Comparison of ENCODE assay signal across 23 cellular contexts in genomic region chr2:18262601-18263000, GRCh38.
DNase-seq lines count a peak whose midpoint lies in the region; ATAC-seq, FAIRE-seq and TF ChIP-seq lines count a peak whose summit lies in the region.
"Had no signal": no experiment of that assay in that cellular context is flagged by ENCODE, and none has a peak within 500 bp of the region (broad histone marks: within the 10 kb centered on the region; RNA-seq: fewer than 3 reads in every experiment).

No MANE protein-coding gene starts in this region.

- H3K4me2 ChIP-seq in astrocyte (ENCODE audit: low read length) = peak overlapping the region; percentile 14

- no peaks in the 10 kb centered on the region for H3K36me3 Mint-ChIP-seq in astrocyte (ENCODE audit: low read depth, unreplicated experiment)
- no peaks in the 10 kb centered on the region for H3K36me3 Mint-ChIP-seq in stimulated activated naive B cell treated with anti-CD40 and anti-IgM and Interleukin-4, amounts not matched to agents 10 μg/mL and 1 μg/mL and 100 μg/mL, for 72 hours
- H3K36me3 Mint-ChIP-seq: CD14-positive monocyte had no signal

- no peak for TF ChIP-seq CTCF in AG09319 (IDR thresholded peaks at IDR 0.05; ENCODE audit: low read depth, low read length)
- TF ChIP-seq CTCF in astrocyte (IDR thresholded peaks at IDR 0.05; ENCODE audit: insufficient read depth, low read depth, low read length) = no peak
- no peak for TF ChIP-seq CTCF in fibroblast of villous mesenchyme (IDR thresholded peaks at IDR 0.05; ENCODE audit: insufficient read depth, low read depth, low read length)
- no peak for TF ChIP-seq CTCF in thoracic aorta (IDR thresholded peaks at IDR 0.05)

- H3K27ac Mint-ChIP-seq in astrocyte (ENCODE audit: unreplicated experiment) = no peak overlapping the region
- H3K27ac Mint-ChIP-seq in stimulated activated naive B cell treated with anti-CD40 and anti-IgM and Interleukin-4, amounts not matched to agents 10 μg/mL and 1 μg/mL and 100 μg/mL, for 72 hours = no peak overlapping the region
- H3K27ac Mint-ChIP-seq: CD14-positive monocyte; CD8-positive, alpha-beta memory T cell had no signal

- DNase-seq in AG09319 (ENCODE audit: extremely low read depth, low read depth) = peak; percentile 1
- DNase-seq in astrocyte (ENCODE audit: low read depth) = peak; percentile 44
- peak; percentile 9 for DNase-seq in fibroblast of villous mesenchyme (ENCODE audit: low read depth)
- DNase-seq in thoracic aorta (ENCODE audit: low spot score) = no peak
- no peak for DNase-seq in stimulated activated naive B cell treated with anti-CD40 and anti-IgM and Interleukin-4, amounts not matched to agents 10 μg/mL and 1 μg/mL and 100 μg/mL, for 72 hours
- DNase-seq in T-helper 1 cell = no peak
- DNase-seq in substantia nigra (lab: John Stamatoyannopoulos, UW) = no peak
- DNase-seq: BE2C; CD8-positive, alpha-beta memory T cell; DND-41; NCI-H1048; NCI-H1417; NCI-H1694; NCI-H2029 treated with DMSO at 0.1 percent for 48 hours; NCI-H2227 treated with DMSO at 0.1 percent for 48 hours; NCI-H526 treated with DMSO at 0.1 percent for 48 hours; SHP77 had no signal

- no peak overlapping the region for H3K9ac ChIP-seq in astrocyte (ENCODE audit: low read length)

- no peak overlapping the region for H3K4me3 Mint-ChIP-seq in astrocyte (ENCODE audit: unreplicated experiment)
- no peak overlapping the region for H3K4me3 Mint-ChIP-seq in stimulated activated naive B cell treated with anti-CD40 and anti-IgM and Interleukin-4, amounts not matched to agents 10 μg/mL and 1 μg/mL and 100 μg/mL, for 72 hours
- H3K4me3 Mint-ChIP-seq: CD14-positive monocyte; CD8-positive, alpha-beta memory T cell had no signal

- peaks cover 3% of the 10 kb centered on the region for H3K9me3 ChIP-seq in astrocyte (ENCODE audit: insufficient read depth, low read depth, low read length)
- no peaks in the 10 kb centered on the region for H3K9me3 ChIP-seq in thoracic aorta
- H3K9me3 ChIP-seq: BE2C had no signal

- no peak overlapping the region for H3K4me3 ChIP-seq in astrocyte (ENCODE audit: insufficient read depth, low read depth, low read length)
- H3K4me3 ChIP-seq in fibroblast of villous mesenchyme (ENCODE audit: low read depth, low read length) = no peak overlapping the region
- peak overlapping the region; percentile 3 for H3K4me3 ChIP-seq in thoracic aorta

- ATAC-seq in thoracic aorta (ENCODE audit: insufficient number of reproducible peaks, low FRiP score, low read depth) = no peak
- no peak for ATAC-seq in stimulated activated naive B cell treated with anti-CD40 and anti-IgM and Interleukin-4, amounts not matched to agents 10 μg/mL and 1 μg/mL and 100 μg/mL, for 72 hours (replicated peaks)

- no peaks in the 10 kb centered on the region for H3K27me3 Mint-ChIP-seq in astrocyte (ENCODE audit: low read depth, unreplicated experiment)
- peaks cover 0 to 4% of the 10 kb centered on the region in 2 donors for H3K27me3 Mint-ChIP-seq in stimulated activated naive B cell treated with anti-CD40 and anti-IgM and Interleukin-4, amounts not matched to agents 10 μg/mL and 1 μg/mL and 100 μg/mL, for 72 hours

- H3K27me3 ChIP-seq in astrocyte (ENCODE audit: insufficient read depth, low read length) = no peaks in the 10 kb centered on the region
- H3K27me3 ChIP-seq in thoracic aorta (replicated peaks; ENCODE audit: insufficient read depth) = no peaks in the 10 kb centered on the region
- H3K27me3 ChIP-seq: BE2C had no signal

- H4K20me1 ChIP-seq in astrocyte (ENCODE audit: insufficient read depth, low read length) = no peaks in the 10 kb centered on the region

- H2AFZ ChIP-seq in astrocyte (ENCODE audit: low read depth, low read length) = no peak overlapping the region

- FAIRE-seq in astrocyte (lab: Jason Lieb, UNC) = no peak
- FAIRE-seq: A204.1, GM12892, H54 had no signal

- H3K79me2 ChIP-seq in astrocyte (ENCODE audit: insufficient read depth, low read length) = no peaks in the 10 kb centered on the region

- H3K4me1 ChIP-seq in astrocyte (ENCODE audit: insufficient read depth, low read length) = no peaks in the 10 kb centered on the region
- H3K4me1 ChIP-seq in thoracic aorta (ENCODE audit: control insufficient read depth in 1 of 2, low read depth in 2 of 2) = peaks cover 0 to 22% of the 10 kb centered on the region in 2 donors
- H3K4me1 ChIP-seq: BE2C had no signal

- H3K9me3 Mint-ChIP-seq in astrocyte (ENCODE audit: unreplicated experiment) = no peaks in the 10 kb centered on the region
- no peaks in the 10 kb centered on the region for H3K9me3 Mint-ChIP-seq in stimulated activated naive B cell treated with anti-CD40 and anti-IgM and Interleukin-4, amounts not matched to agents 10 μg/mL and 1 μg/mL and 100 μg/mL, for 72 hours

- H3K27ac ChIP-seq in astrocyte (ENCODE audit: low read depth, low read length) = no peak overlapping the region
- no peak overlapping the region for H3K27ac ChIP-seq in thoracic aorta
- no peak overlapping the region for H3K27ac ChIP-seq in substantia nigra (ENCODE audit: low read depth, low read length, poor library complexity, severe bottlenecking)
- H3K27ac ChIP-seq: HL-60, RWPE1 had no signal

- H3K36me3 ChIP-seq in astrocyte (ENCODE audit: insufficient read depth, low read length) (no peaks in the 10 kb centered on the region), thoracic aorta (no peaks in the 10 kb centered on the region)
- H3K36me3 ChIP-seq: BE2C had no signal

- no peaks in the 10 kb centered on the region for H3K4me1 Mint-ChIP-seq in astrocyte (ENCODE audit: low read depth, unreplicated experiment)
- H3K4me1 Mint-ChIP-seq in stimulated activated naive B cell treated with anti-CD40 and anti-IgM and Interleukin-4, amounts not matched to agents 10 μg/mL and 1 μg/mL and 100 μg/mL, for 72 hours = no peaks in the 10 kb centered on the region
- H3K4me1 Mint-ChIP-seq: CD14-positive monocyte; CD8-positive, alpha-beta memory T cell had no signal

Comparison
In these comparisons a context has a peak if more than half of its experiments do, and no peak if none do; other contexts are left out.
1. DNase-seq: peak in AG09319 (single experiment), astrocyte (single experiment) and fibroblast of villous mesenchyme (single experiment); none in thoracic aorta (single experiment), stimulated activated naive B cell treated with anti-CD40 and anti-IgM and Interleukin-4, amounts not matched to agents 10 μg/mL and 1 μg/mL and 100 μg/mL, for 72 hours (single experiment), T-helper 1 cell (0 of 5) and substantia nigra (0 of 49).